35 cellular contexts compared by ENCODE assay signal in the genomic region with DNA sequence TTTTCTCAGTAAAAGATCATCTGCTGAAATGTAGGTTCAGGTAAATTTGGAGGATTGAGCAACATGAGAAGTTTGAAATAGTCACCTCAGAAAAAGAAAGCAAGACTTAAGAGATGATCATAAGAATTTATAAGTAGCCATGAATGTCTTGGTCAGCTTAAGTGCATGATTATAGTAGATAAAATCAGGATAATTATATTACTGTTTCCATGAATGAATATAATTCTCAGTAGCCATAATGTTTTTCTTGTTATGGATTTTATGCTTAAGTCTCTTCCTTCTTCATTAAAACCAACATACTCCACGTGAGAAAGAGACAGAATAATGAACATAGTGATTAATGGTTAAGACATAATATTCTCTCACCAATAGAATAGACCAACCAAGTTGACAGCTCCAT.
"Had no signal": no experiment of that assay in that cellular context is flagged by ENCODE, and none has a peak within 500 bp of the region (broad histone marks: within the 10 kb centered on the region; RNA-seq: fewer than 3 reads in every experiment).

No MANE protein-coding gene starts in this region.

- H3K4me1 Mint-ChIP-seq: activated B cell treated with CpG ODN at 0.5 μM for 24 hours; activated CD4-positive, alpha-beta T cell treated with anti-CD3 and anti-CD28 coated beads, Interleukin-2, amount 10 ng/mL, durations not matched to agents 24 days and 14 days had no signal

- H3K4me3 ChIP-seq: adrenal gland, body of pancreas, breast epithelium had no signal

- H3K4me3 Mint-ChIP-seq: activated B cell treated with CpG ODN at 0.5 μM for 24 hours; activated CD4-positive, alpha-beta memory T cell treated with anti-CD3 and anti-CD28 coated beads for 36 hours; activated CD4-positive, alpha-beta T cell treated with anti-CD3 and anti-CD28 coated beads, Interleukin-2, amount 10 ng/mL, durations not matched to agents 24 days and 14 days; activated CD8-positive, alpha-beta T cell treated with anti-CD3 and anti-CD28 coated beads for 36 hours; activated naive CD4-positive, alpha-beta T cell treated with anti-CD3 and anti-CD28 coated beads for 36 hours; activated naive CD8-positive, alpha-beta T cell treated with anti-CD3 and anti-CD28 coated beads for 36 hours; activated T-cell treated with anti-CD3 and anti-CD28 coated beads, Interleukin-2, amount 50 U/mL, for 4 hours; activated T-cell treated with anti-CD3 and anti-CD28 coated beads, Interleukin-2, amount 50 U/mL, for 72 hours; activated T-helper 1 cell treated with anti-CD3 and anti-CD28 coated beads, Interleukin-12 subunit alpha, Interleukin-12 subunit beta, Interleukin-2, Interleukin-4 antibody, amounts not matched to agents 30 ng/mL and 10 ng/mL and 1 ng/mL, durations not matched to agents 14 hours and 24 hours and 36 hours; activated T-helper 17 cell treated with anti-CD3 and anti-CD28 coated beads, Interleukin-2, amount 50 U/mL, for 72 hours; T-helper 1 cell treated with Interleukin-12 subunit alpha and Interleukin-12 subunit beta and Interleukin-4 antibody, amounts not matched to agents 30 μg/mL and 1 μg/mL, for 36 hours; T-helper 2 cell treated with Interferon-gamma antibody and Interleukin-4, amounts not matched to agents 5 μg/mL and 100 μg/mL, for 36 hours had no signal

- H3K27ac ChIP-seq: adrenal gland, body of pancreas, brain microvascular endothelial cell, breast epithelium, VCaP had no signal

- H3K27me3 ChIP-seq: adrenal gland, body of pancreas, brain microvascular endothelial cell, breast epithelium had no signal

- DNase-seq: activated B cell treated with CpG ODN at 0.5 μM for 24 hours; activated CD4-positive, alpha-beta memory T cell treated with anti-CD3 and anti-CD28 coated beads for 36 hours; activated CD4-positive, alpha-beta T cell treated with anti-CD3 and anti-CD28 coated beads for 4 hours; activated CD4-positive, alpha-beta T cell treated with anti-CD3 and anti-CD28 coated beads, Interleukin-2, amount 10 ng/mL, durations not matched to agents 24 days and 14 days; activated CD4-positive, alpha-beta T cell treated with anti-CD3 and anti-CD28 coated beads, Interleukin-2, amount 50 U/mL, for 1 hour; activated CD4-positive, alpha-beta T cell treated with anti-CD3 and anti-CD28 coated beads, Interleukin-2, amount 50 U/mL, for 4 hours; activated CD4-positive, CD25-positive, alpha-beta regulatory T cell treated with anti-CD3 and anti-CD28 coated beads, Interleukin-2, amount 50 U/mL, for 72 hours; activated CD8-positive, alpha-beta memory T cell treated with anti-CD3 and anti-CD28 coated beads, Interleukin-2, amount 50 U/mL, for 4 hours; activated CD8-positive, alpha-beta T cell treated with anti-CD3 and anti-CD28 coated beads for 36 hours; activated effector memory CD4-positive, alpha-beta T cell treated with anti-CD3 and anti-CD28 coated beads, Interleukin-2, amount 50 U/mL, for 16 hours; activated gamma-delta T cell treated with Interleukin-2 at 50 U/mL for 16 hours; activated naive CD4-positive, alpha-beta T cell; activated naive CD4-positive, alpha-beta T cell treated with anti-CD3 and anti-CD28 coated beads for 36 hours; activated naive CD4-positive, alpha-beta T cell treated with anti-CD3 and anti-CD28 coated beads, Interleukin-2, amount 50 U/mL, for 16 hours; activated naive CD8-positive, alpha-beta T cell treated with anti-CD3 and anti-CD28 coated beads for 36 hours; activated T-cell treated with anti-CD3 and anti-CD28 coated beads for 4 hours; activated T-cell treated with anti-CD3 and anti-CD28 coated beads, Interleukin-2, amount 50 U/mL, for 1 hour; activated T-cell treated with anti-CD3 and anti-CD28 coated beads, Interleukin-2, amount 50 U/mL, for 4 hours; activated T-cell treated with anti-CD3 and anti-CD28 coated beads, Interleukin-2, amount 50 U/mL, for 72 hours; adrenal gland; amniotic stem cell; aorta; body of pancreas; brain microvascular endothelial cell; central memory CD4-positive, alpha-beta T cell; T-helper 1 cell; T-helper 2 cell; T-helper 9 cell had no signal

- H3K36me3 Mint-ChIP-seq: activated CD4-positive, alpha-beta memory T cell treated with anti-CD3 and anti-CD28 coated beads for 36 hours; activated naive CD4-positive, alpha-beta T cell treated with anti-CD3 and anti-CD28 coated beads, Interleukin-2, amount 50 U/mL, for 72 hours had no signal

- H3K36me3 ChIP-seq: adrenal gland, brain microvascular endothelial cell, breast epithelium had no signal

- H3K27ac Mint-ChIP-seq: activated B cell treated with CpG ODN at 0.5 μM for 24 hours; activated CD4-positive, alpha-beta memory T cell treated with anti-CD3 and anti-CD28 coated beads for 36 hours; activated CD4-positive, alpha-beta T cell treated with anti-CD3 and anti-CD28 coated beads, Interleukin-2, amount 10 ng/mL, durations not matched to agents 24 days and 14 days; activated naive CD4-positive, alpha-beta T cell treated with anti-CD3 and anti-CD28 coated beads for 36 hours; activated naive CD4-positive, alpha-beta T cell treated with anti-CD3 and anti-CD28 coated beads, Interleukin-2, amount 50 U/mL, for 72 hours; activated naive CD8-positive, alpha-beta T cell treated with anti-CD3 and anti-CD28 coated beads for 36 hours; activated T-cell treated with anti-CD3 and anti-CD28 coated beads, Interleukin-2, amount 50 U/mL, for 72 hours; activated T-helper 1 cell treated with anti-CD3 and anti-CD28 coated beads, Interleukin-12 subunit alpha, Interleukin-12 subunit beta, Interleukin-2, Interleukin-4 antibody, amounts not matched to agents 30 ng/mL and 10 ng/mL and 1 ng/mL, durations not matched to agents 14 hours and 24 hours and 36 hours; activated T-helper 17 cell treated with anti-CD3 and anti-CD28 coated beads, Interleukin-2, amount 50 U/mL, for 72 hours; T-helper 1 cell treated with Interleukin-12 subunit alpha and Interleukin-12 subunit beta and Interleukin-4 antibody, amounts not matched to agents 30 μg/mL and 1 μg/mL, for 36 hours; T-helper 2 cell treated with Interferon-gamma antibody and Interleukin-4, amounts not matched to agents 5 μg/mL and 100 μg/mL, for 36 hours had no signal

- H3K9me3 ChIP-seq: adrenal gland, body of pancreas, breast epithelium had no signal

- H3K27me3 Mint-ChIP-seq: activated B cell treated with CpG ODN at 0.5 μM for 24 hours; activated CD4-positive, alpha-beta memory T cell treated with anti-CD3 and anti-CD28 coated beads for 36 hours; activated CD8-positive, alpha-beta T cell treated with anti-CD3 and anti-CD28 coated beads for 36 hours; activated naive CD8-positive, alpha-beta T cell treated with anti-CD3 and anti-CD28 coated beads for 36 hours; activated T-helper 17 cell treated with anti-CD3 and anti-CD28 coated beads, Interleukin-2, amount 50 U/mL, for 72 hours had no signal

- H3K9me3 Mint-ChIP-seq: activated CD4-positive, alpha-beta T cell treated with anti-CD3 and anti-CD28 coated beads, Interleukin-2, amount 10 ng/mL, durations not matched to agents 24 days and 14 days; activated naive CD4-positive, alpha-beta T cell treated with anti-CD3 and anti-CD28 coated beads for 36 hours; activated naive CD4-positive, alpha-beta T cell treated with anti-CD3 and anti-CD28 coated beads, Interleukin-2, amount 50 U/mL, for 72 hours; activated T-cell treated with anti-CD3 and anti-CD28 coated beads, Interleukin-2, amount 50 U/mL, for 4 hours; activated T-helper 1 cell treated with anti-CD3 and anti-CD28 coated beads, Interleukin-12 subunit alpha, Interleukin-12 subunit beta, Interleukin-2, Interleukin-4 antibody, amounts not matched to agents 30 ng/mL and 10 ng/mL and 1 ng/mL, durations not matched to agents 14 hours and 24 hours and 36 hours; activated T-helper 17 cell treated with anti-CD3 and anti-CD28 coated beads, Interleukin-2, amount 50 U/mL, for 72 hours; T-helper 1 cell treated with Interleukin-12 subunit alpha and Interleukin-12 subunit beta and Interleukin-4 antibody, amounts not matched to agents 30 μg/mL and 1 μg/mL, for 36 hours; T-helper 2 cell treated with Interferon-gamma antibody and Interleukin-4, amounts not matched to agents 5 μg/mL and 100 μg/mL, for 36 hours had no signal

- H3K4me1 ChIP-seq: adrenal gland, body of pancreas, breast epithelium had no signal
